ENCODE assay signal across 10 cellular contexts in the genomic region with DNA sequence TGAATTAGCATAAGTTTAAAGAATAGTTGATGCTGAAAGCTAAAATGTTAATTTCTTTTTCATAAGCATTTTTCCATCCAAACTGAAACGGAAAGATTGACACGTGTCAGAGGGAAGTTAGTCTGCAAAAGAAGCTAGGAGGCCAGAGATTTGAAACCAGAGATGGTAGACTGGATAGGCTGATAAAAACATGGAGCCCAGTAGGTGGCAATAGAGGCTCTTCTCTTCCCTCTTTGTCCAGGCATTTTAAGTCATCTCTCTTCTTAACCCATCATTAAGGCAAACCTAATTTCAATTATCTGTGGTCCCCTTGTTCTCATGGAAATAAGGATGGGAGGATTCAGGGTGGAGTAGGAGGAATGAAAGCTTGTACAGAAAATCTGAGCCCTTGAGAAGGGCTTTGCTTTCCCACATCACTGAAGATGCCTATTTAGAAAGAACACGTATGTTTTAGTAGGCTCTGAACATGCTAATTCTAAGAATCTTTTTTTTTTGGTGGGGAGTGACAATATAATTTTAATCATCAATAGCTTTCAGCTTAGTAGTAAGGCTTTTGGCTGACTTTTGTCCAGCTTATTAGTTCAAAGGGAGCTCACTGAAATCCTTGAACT.
DNase-seq lines count a peak whose midpoint lies in the region; ATAC-seq, FAIRE-seq and TF ChIP-seq lines count a peak whose summit lies in the region.
"Had no signal": no experiment of that assay in that cellular context is flagged by ENCODE, and none has a peak within 500 bp of the region (broad histone marks: within the 10 kb centered on the region; RNA-seq: fewer than 3 reads in every experiment).

No MANE protein-coding gene starts in this region.

- no peak overlapping the region for H3K4me3 Mint-ChIP-seq in activated CD8-positive, alpha-beta T cell treated with anti-CD3 and anti-CD28 coated beads for 36 hours
- H3K4me3 Mint-ChIP-seq: T-helper 1 cell treated with Interleukin-12 subunit alpha and Interleukin-12 subunit beta and Interleukin-4 antibody, amounts not matched to agents 30 μg/mL and 1 μg/mL, for 36 hours had no signal

- no peaks in the 10 kb centered on the region for H3K9me3 ChIP-seq in small intestine (ENCODE audit: control insufficient read depth, low read depth)

- H3K36me3 Mint-ChIP-seq in activated naive CD4-positive, alpha-beta T cell treated with anti-CD3 and anti-CD28 coated beads, Interleukin-2, amount 50 U/mL, for 72 hours: no peaks in the 10 kb centered on the region
- no peaks in the 10 kb centered on the region for H3K36me3 Mint-ChIP-seq in activated CD8-positive, alpha-beta T cell treated with anti-CD3 and anti-CD28 coated beads for 36 hours (ENCODE audit: low read depth)

- 26 to 32% (median 29%) methylated on average over 3 of the region's 3 CpGs for WGBS in small intestine, 3 donors

- H3K27me3 ChIP-seq in small intestine (ENCODE audit: control insufficient read depth in 2 of 2, insufficient read depth in 2 of 2, low read length in 2 of 2): no peaks in the 10 kb centered on the region

- peak; percentile 37 for FAIRE-seq in frontal cortex (lab: Jason Lieb, UNC)
- FAIRE-seq in small intestine (lab: Jason Lieb, UNC): no peak

- DNase-seq in GM12865 (ENCODE audit: low read depth): peak; percentile 39
- peak; percentile 37 for DNase-seq in NCI-H1436 (lab: John Stamatoyannopoulos, UW)
- peak; percentile 36 for DNase-seq in SKM-1 treated with dmso at 0.1 percent for 144 hours (lab: John Stamatoyannopoulos, UW; ENCODE audit: unreplicated experiment)
- DNase-seq in frontal cortex (ENCODE audit: low spot score in 2 of 2): peak in 1 of 2 donors; percentile 16
- DNase-seq in small intestine: peak; percentile 24
- no peak for DNase-seq in stimulated activated CD4-positive, alpha-beta T cell treated with anti-CD3 and anti-CD28 coated beads, Interleukin-15, amount 100 ng/mL, for 24 hours
- DNase-seq in activated naive CD4-positive, alpha-beta T cell treated with anti-CD3 and anti-CD28 coated beads, Interleukin-2, amount 50 U/mL, for 72 hours (ENCODE audit: low spot score in 2 of 2): no peak
- no peak for DNase-seq in activated CD8-positive, alpha-beta T cell treated with anti-CD3 and anti-CD28 coated beads for 36 hours

- POLR2A ChIA-PET in activated CD8-positive, alpha-beta T cell treated with anti-CD3 and anti-CD28 coated beads for 36 hours (lab: Charles Lee): no interaction called here

- no peaks in the 10 kb centered on the region for H3K9me3 Mint-ChIP-seq in activated naive CD4-positive, alpha-beta T cell treated with anti-CD3 and anti-CD28 coated beads, Interleukin-2, amount 50 U/mL, for 72 hours
- H3K9me3 Mint-ChIP-seq in activated CD8-positive, alpha-beta T cell treated with anti-CD3 and anti-CD28 coated beads for 36 hours: no peaks in the 10 kb centered on the region
- H3K9me3 Mint-ChIP-seq: T-helper 1 cell treated with Interleukin-12 subunit alpha and Interleukin-12 subunit beta and Interleukin-4 antibody, amounts not matched to agents 30 μg/mL and 1 μg/mL, for 36 hours had no signal

- no peak overlapping the region for H3K4me3 ChIP-seq in GM12865 (ENCODE audit: low read depth, low read length)
- no peak overlapping the region for H3K4me3 ChIP-seq in small intestine (ENCODE audit: low read depth in 1 of 2, low read length in 2 of 2)

- no peaks in the 10 kb centered on the region for H3K4me1 ChIP-seq in small intestine (ENCODE audit: control insufficient read depth in 2 of 2, insufficient read depth in 1 of 2, low read depth in 1 of 2, low read length in 1 of 2)
- H3K4me1 ChIP-seq: parathyroid adenoma had no signal

- H3K36me3 ChIP-seq in small intestine (ENCODE audit: control insufficient read depth in 2 of 2, insufficient read depth in 2 of 2, low read length in 2 of 2): no peaks in the 10 kb centered on the region

- peak; percentile 31 for TF ChIP-seq CTCF in GM12865 (IDR thresholded peaks at IDR 0.05; ENCODE audit: insufficient read depth, low read depth, low read length, missing control alignments)
- TF ChIP-seq CTCF in activated CD8-positive, alpha-beta T cell treated with anti-CD3 and anti-CD28 coated beads for 36 hours (IDR thresholded peaks at IDR 0.05): no peak

- H3K27me3 Mint-ChIP-seq in activated CD8-positive, alpha-beta T cell treated with anti-CD3 and anti-CD28 coated beads for 36 hours: peaks cover 18% of the 10 kb centered on the region

- CTCF ChIA-PET in activated CD8-positive, alpha-beta T cell treated with anti-CD3 and anti-CD28 coated beads for 36 hours (lab: Charles Lee): interaction anchor here (1.1 kb wide), 1 partner anchor 40 kb away, joined by 3 read pairs; no protein-coding TSS in a partner anchor

- ATAC-seq in activated naive CD4-positive, alpha-beta T cell treated with anti-CD3 and anti-CD28 coated beads, Interleukin-2, amount 50 U/mL, for 72 hours: no peak
- ATAC-seq in activated CD8-positive, alpha-beta T cell treated with anti-CD3 and anti-CD28 coated beads for 36 hours: no peak

- no peak overlapping the region for H3K27ac ChIP-seq in small intestine (ENCODE audit: low read depth in 1 of 2, low read length in 1 of 2)
- H3K27ac ChIP-seq: parathyroid adenoma had no signal

- intact Hi-C loops in activated CD8-positive, alpha-beta T cell treated with anti-CD3 and anti-CD28 coated beads for 36 hours (cut with micrococcal nuclease): no loop called here

- no peak overlapping the region for H3K27ac Mint-ChIP-seq in activated naive CD4-positive, alpha-beta T cell treated with anti-CD3 and anti-CD28 coated beads, Interleukin-2, amount 50 U/mL, for 72 hours
- H3K27ac Mint-ChIP-seq in activated CD8-positive, alpha-beta T cell treated with anti-CD3 and anti-CD28 coated beads for 36 hours: no peak overlapping the region
- H3K27ac Mint-ChIP-seq: T-helper 1 cell treated with Interleukin-12 subunit alpha and Interleukin-12 subunit beta and Interleukin-4 antibody, amounts not matched to agents 30 μg/mL and 1 μg/mL, for 36 hours had no signal

- H3K4me1 Mint-ChIP-seq in activated CD8-positive, alpha-beta T cell treated with anti-CD3 and anti-CD28 coated beads for 36 hours (ENCODE audit: low read depth): no peaks in the 10 kb centered on the region

Comparison
In these comparisons a context has a peak if more than half of its experiments do, and no peak if none do; other contexts are left out.
1. DNase-seq: peak in GM12865 (single experiment), NCI-H1436 (single experiment), SKM-1 treated with dmso at 0.1 percent for 144 hours (single experiment) and small intestine (single experiment); none in stimulated activated CD4-positive, alpha-beta T cell treated with anti-CD3 and anti-CD28 coated beads, Interleukin-15, amount 100 ng/mL, for 24 hours (single experiment), activated naive CD4-positive, alpha-beta T cell treated with anti-CD3 and anti-CD28 coated beads, Interleukin-2, amount 50 U/mL, for 72 hours (0 of 2) and activated CD8-positive, alpha-beta T cell treated with anti-CD3 and anti-CD28 coated beads for 36 hours (single experiment).